In genomic region chr10:73800560-73801252, GRCh38 we compare ENCODE assay signal across 29 cellular contexts. TPM values are rescaled to one million over a fixed set of nuclear protein-coding genes. Genes with fewer than 3 reads are reported as not detected.
DNase-seq lines count a peak whose midpoint lies in the region; ATAC-seq and TF ChIP-seq lines count a peak whose summit lies in the region.
"Had no signal": no experiment of that assay in that cellular context is flagged by ENCODE, and none has a peak within 500 bp of the region (broad histone marks: within the 10 kb centered on the region; RNA-seq: fewer than 3 reads in every experiment).

No MANE protein-coding gene starts in this region.

- peaks cover 0 to 2% (median 0%) of the 10 kb centered on the region in 11 donors for H3K9me3 Mint-ChIP-seq in naive thymus-derived CD4-positive, alpha-beta T cell
- H3K9me3 Mint-ChIP-seq in HFFc6: no peaks in the 10 kb centered on the region
- H3K9me3 Mint-ChIP-seq: activated naive CD4-positive, alpha-beta T cell treated with anti-CD3 and anti-CD28 coated beads for 36 hours; activated T-helper 1 cell treated with anti-CD3 and anti-CD28 coated beads, Interleukin-12 subunit alpha, Interleukin-12 subunit beta, Interleukin-2, Interleukin-4 antibody, amounts not matched to agents 30 ng/mL and 10 ng/mL and 1 ng/mL, durations not matched to agents 14 hours and 24 hours and 36 hours; brain; memory B cell had no signal

- in situ Hi-C loops in Panc1 (cut with HindIII; ENCODE audit: low pct_unique_long_range_greater_than_20kb, low sequenced_read_pairs): no loop called here

- H3K36me3 Mint-ChIP-seq in naive thymus-derived CD4-positive, alpha-beta T cell: peaks cover 15 to 29% (median 17%) of the 10 kb centered on the region in 5 donors
- peaks cover 10% of the 10 kb centered on the region for H3K36me3 Mint-ChIP-seq in HFFc6 (ENCODE audit: low read depth)

- DNase-seq in DND-41: no peak
- no peak for DNase-seq in Panc1 (ENCODE audit: low read depth, low spot score)
- DNase-seq in left ventricle myocardium superior: no peak
- DNase-seq in posterior vena cava (ENCODE audit: low spot score): peak; percentile 66
- DNase-seq in NCI-H1417 treated with DMSO at 0.1 percent for 48 hours (lab: John Stamatoyannopoulos, UW): no peak
- DNase-seq in naive thymus-derived CD4-positive, alpha-beta T cell: no peak
- no peak for DNase-seq in HFFc6
- DNase-seq: activated CD4-positive, alpha-beta T cell treated with anti-CD3 and anti-CD28 coated beads, Interleukin-2, amount 50 U/mL, for 4 hours; activated naive CD4-positive, alpha-beta T cell treated with anti-CD3 and anti-CD28 coated beads for 36 hours; COR-L47; DMS53; KBM-7; left cardiac atrium; NCI-H1092 treated with DMSO at 0.1 percent for 48 hours; NCI-H187 treated with DMSO at 0.1 percent for 48 hours; NCI-H2171; NCI-H510A; RPMI8226; stimulated activated CD4-positive, alpha-beta T cell treated with anti-CD3 and anti-CD28 coated beads, Interleukin-4, amount 100 ng/mL, for 24 hours; substantia nigra; upper lobe of left lung had no signal

- H3K27me3 Mint-ChIP-seq in naive thymus-derived CD4-positive, alpha-beta T cell: no peaks in the 10 kb centered on the region
- H3K27me3 Mint-ChIP-seq in HFFc6 (ENCODE audit: insufficient read depth): peaks cover 9% of the 10 kb centered on the region; the same call in 1 of the 2 replicates
- H3K27me3 Mint-ChIP-seq: brain, memory B cell had no signal

- no peak overlapping the region for H3K4me2 ChIP-seq in DND-41 (ENCODE audit: insufficient read depth, low read length)
- H3K4me2 ChIP-seq: BLaER1 treated with 17β-estradiol and CSF1 and Interleukin-3, amounts not matched to agents 10 nM and 100 nM had no signal

- intact Hi-C loops in Panc1 (cut with micrococcal nuclease; ENCODE audit: unreplicated experiment): no loop called here
- intact Hi-C loops in left ventricle myocardium superior (cut with micrococcal nuclease): no loop called here
- intact Hi-C loops in posterior vena cava (cut with DNase I): no loop called here
- intact Hi-C loops in naive thymus-derived CD4-positive, alpha-beta T cell (cut with micrococcal nuclease): loop anchor here in 1 of 2 donors (1.0 kb wide), 1 partner anchor 11 kb away; the partner anchor contains the start of gene NDST2

- H3K27ac ChIP-seq in DND-41 (ENCODE audit: low read length) (no peak overlapping the region), Panc1 (ENCODE audit: low read length) (no peak overlapping the region)
- no peak overlapping the region for H3K27ac ChIP-seq in naive thymus-derived CD4-positive, alpha-beta T cell (ENCODE audit: low read depth, low read length)
- H3K27ac ChIP-seq: BLaER1 treated with 17β-estradiol and CSF1 and Interleukin-3, amounts not matched to agents 10 nM and 100 nM; gastroesophageal sphincter; psoas muscle; SK-N-MC; upper lobe of left lung had no signal

- H3K9ac ChIP-seq in DND-41 (ENCODE audit: low read depth, low read length): no peak overlapping the region
- H3K9ac ChIP-seq: BLaER1 treated with 17β-estradiol and CSF1 and Interleukin-3, amounts not matched to agents 10 nM and 100 nM had no signal

- ATAC-seq in DND-41 (ENCODE audit: insufficient read depth, low read depth) (peak; percentile 10; the same call in 1 of the 3 replicates), Panc1 (peak; percentile 10; the same call in 1 of the 2 replicates), left ventricle myocardium superior (peak; percentile 5), GM21825 (IDR thresholded peaks at IDR 0.05; ENCODE audit: unreplicated experiment) (no peak)
- ATAC-seq in naive thymus-derived CD4-positive, alpha-beta T cell: no peak
- ATAC-seq: gastroesophageal sphincter had no signal

- no peak overlapping the region for H3K4me3 Mint-ChIP-seq in naive thymus-derived CD4-positive, alpha-beta T cell
- H3K4me3 Mint-ChIP-seq in HFFc6: no peak overlapping the region
- H3K4me3 Mint-ChIP-seq: activated naive CD4-positive, alpha-beta T cell treated with anti-CD3 and anti-CD28 coated beads for 36 hours; activated T-helper 1 cell treated with anti-CD3 and anti-CD28 coated beads, Interleukin-12 subunit alpha, Interleukin-12 subunit beta, Interleukin-2, Interleukin-4 antibody, amounts not matched to agents 30 ng/mL and 10 ng/mL and 1 ng/mL, durations not matched to agents 14 hours and 24 hours and 36 hours; brain; memory B cell had no signal

- no peak for TF ChIP-seq CTCF in DND-41 (IDR thresholded peaks at IDR 0.05; ENCODE audit: borderline replicate concordance, extremely low read depth, low read length, poor library complexity, severe bottlenecking)
- TF ChIP-seq CTCF in Panc1 (IDR thresholded peaks at IDR 0.05): no peak
- no peak for TF ChIP-seq CTCF in HFFc6 (IDR thresholded peaks at IDR 0.05)

- H3K4me3 ChIP-seq in DND-41 (ENCODE audit: low read depth in 1 of 2, low read length in 2 of 2) (no peak overlapping the region), Panc1 (ENCODE audit: low read depth in 2 of 2, low read length in 2 of 2) (no peak overlapping the region)
- H3K4me3 ChIP-seq in naive thymus-derived CD4-positive, alpha-beta T cell (ENCODE audit: low read length): no peak overlapping the region
- H3K4me3 ChIP-seq: BLaER1 treated with 17β-estradiol and CSF1 and Interleukin-3, amounts not matched to agents 10 nM and 100 nM; gastroesophageal sphincter; psoas muscle; SK-N-MC; upper lobe of left lung had no signal

- H3K36me3 ChIP-seq in DND-41 (ENCODE audit: insufficient read depth, low read length) (peaks cover 87% of the 10 kb centered on the region), Panc1 (ENCODE audit: control insufficient read depth, insufficient read depth, low read length) (peaks cover 11% of the 10 kb centered on the region)
- H3K36me3 ChIP-seq in naive thymus-derived CD4-positive, alpha-beta T cell (ENCODE audit: control insufficient read depth in 2 of 3, insufficient read depth in 3 of 3, low read length in 3 of 3): peaks cover 24 to 81% (median 30%) of the 10 kb centered on the region in 3 experiments

- no peak overlapping the region for H2AFZ ChIP-seq in DND-41 (ENCODE audit: low read depth, low read length)

- peaks cover 10% of the 10 kb centered on the region for H4K20me1 ChIP-seq in DND-41 (ENCODE audit: insufficient read depth, low read length)

- H3K27ac Mint-ChIP-seq in naive thymus-derived CD4-positive, alpha-beta T cell: peak overlapping the region in 3 of 9 donors; percentile 34 to 65 (median 38)
- H3K27ac Mint-ChIP-seq in HFFc6: no peak overlapping the region

- H3K9me3 ChIP-seq in DND-41 (ENCODE audit: insufficient read depth, low read length, severe bottlenecking) (no peaks in the 10 kb centered on the region), Panc1 (ENCODE audit: control insufficient read depth, insufficient read depth, low read depth, low read length) (no peaks in the 10 kb centered on the region)
- no peaks in the 10 kb centered on the region for H3K9me3 ChIP-seq in naive thymus-derived CD4-positive, alpha-beta T cell (ENCODE audit: control insufficient read depth in 2 of 3, low read length in 3 of 3)
- H3K9me3 ChIP-seq: BLaER1 treated with 17β-estradiol and CSF1 and Interleukin-3, amounts not matched to agents 10 nM and 100 nM; gastroesophageal sphincter; psoas muscle; upper lobe of left lung had no signal

- H3K79me2 ChIP-seq in DND-41 (ENCODE audit: insufficient read depth, low read length): no peaks in the 10 kb centered on the region

- H3K27me3 ChIP-seq in DND-41 (ENCODE audit: insufficient read depth, low read length, poor library complexity) (no peaks in the 10 kb centered on the region), Panc1 (ENCODE audit: control insufficient read depth, insufficient read depth, low read length) (no peaks in the 10 kb centered on the region)
- no peaks in the 10 kb centered on the region for H3K27me3 ChIP-seq in naive thymus-derived CD4-positive, alpha-beta T cell (ENCODE audit: control insufficient read depth in 2 of 2, insufficient read depth in 2 of 2, low read length in 2 of 2)
- H3K27me3 ChIP-seq: BLaER1 treated with 17β-estradiol and CSF1 and Interleukin-3, amounts not matched to agents 10 nM and 100 nM; gastroesophageal sphincter; upper lobe of left lung had no signal

- BruUV-seq in Panc1 (replicated peaks; lab: Mats Ljungman, UMichigan): no TSS peak

- CTCF ChIA-PET in Panc1 (lab: Charles Lee): no interaction called here
- CTCF ChIA-PET in naive thymus-derived CD4-positive, alpha-beta T cell (lab: Charles Lee): no interaction called here

- no peaks in the 10 kb centered on the region for H3K4me1 ChIP-seq in DND-41 (ENCODE audit: insufficient read depth, low read length)
- no peaks in the 10 kb centered on the region for H3K4me1 ChIP-seq in Panc1 (ENCODE audit: control insufficient read depth, insufficient read depth, low read length)
- H3K4me1 ChIP-seq in naive thymus-derived CD4-positive, alpha-beta T cell (ENCODE audit: control insufficient read depth in 2 of 2, insufficient read depth in 2 of 2, low read length in 2 of 2): no peaks in the 10 kb centered on the region
- H3K4me1 ChIP-seq: gastroesophageal sphincter, psoas muscle, upper lobe of left lung had no signal

- POLR2A ChIA-PET in Panc1 (lab: Charles Lee): no interaction called here
- POLR2A ChIA-PET in naive thymus-derived CD4-positive, alpha-beta T cell (lab: Charles Lee): interaction anchor here (0.6 to 12.8 kb wide), 3 partner anchors 9 to 507 kb away, joined by 3 to 150 read pairs (median 18); partner anchors contain the start of genes CHCHD1 and ZSWIM8

- H3K4me1 Mint-ChIP-seq in naive thymus-derived CD4-positive, alpha-beta T cell: peaks cover 3 to 15% (median 14%) of the 10 kb centered on the region in 7 donors
- peaks cover 6% of the 10 kb centered on the region; the same call in 1 of the 2 replicates for H3K4me1 Mint-ChIP-seq in HFFc6 (ENCODE audit: low read depth)
- H3K4me1 Mint-ChIP-seq: brain had no signal

RNA-seq across cellular contexts. Expression of gene NDST2, which starts 10.7 kb away (rescaled TPM):
- total RNA-seq in Panc1 (2021; ENCODE audit: unreplicated experiment) (49.0 TPM), left ventricle myocardium superior (11.7 TPM), posterior vena cava (10 to 100 TPM; 23.4 to 24.4 TPM)
- polyA plus RNA-seq in Panc1 (2012; ENCODE audit: insufficient read length): 49.6 TPM
- 100 to 1,000 TPM in 3 of 5 experiments, 10 to 100 TPM in 2; 74.2 to 117 (median 104) TPM for total RNA-seq in naive thymus-derived CD4-positive, alpha-beta T cell
- 10 to 100 TPM; 23.1 to 34.3 TPM for polyA plus RNA-seq in naive thymus-derived CD4-positive, alpha-beta T cell
- total RNA-seq in HFFc6 (2021; fragmentation: NEBNext Ultra II Directional; extraction: Animal tissue kit (Norgen Biotek cat#: 25700)): 10 to 100 TPM; 18.9 to 21.5 (median 20.3) TPM

RNA-seq across cellular contexts. Expression of gene ZSWIM8, which starts 15.3 kb away (rescaled TPM):
- total RNA-seq in Panc1 (2021; ENCODE audit: unreplicated experiment): 109 TPM
- 126 TPM for polyA plus RNA-seq in Panc1 (2012; ENCODE audit: insufficient read length)
- 53.9 TPM for total RNA-seq in left ventricle myocardium superior
- total RNA-seq in posterior vena cava: 10 to 100 TPM; 73.4 to 92.0 TPM
- total RNA-seq in naive thymus-derived CD4-positive, alpha-beta T cell: 100 to 1,000 TPM in 1 of 5 experiments, 10 to 100 TPM in 4; 70.9 to 102 (median 83.2) TPM
- polyA plus RNA-seq in naive thymus-derived CD4-positive, alpha-beta T cell: 10 to 100 TPM in 1 of 2 donors, 1 to 10 TPM in 1; 9.9 to 27.9 TPM
- total RNA-seq in HFFc6 (2021; fragmentation: NEBNext Ultra II Directional; extraction: Animal tissue kit (Norgen Biotek cat#: 25700)): 10 to 100 TPM; 47.2 to 62.6 (median 55.3) TPM

RNA-seq across cellular contexts. Expression of gene CHCHD1, which starts 18.9 kb away (rescaled TPM):
- total RNA-seq in Panc1 (2021; ENCODE audit: unreplicated experiment): 41.2 TPM
- 71.5 TPM for polyA plus RNA-seq in Panc1 (2012; ENCODE audit: insufficient read length)
- total RNA-seq in left ventricle myocardium superior: 29.2 TPM
- total RNA-seq in posterior vena cava: 10 to 100 TPM; 15.1 to 18.8 TPM
- total RNA-seq in naive thymus-derived CD4-positive, alpha-beta T cell: 10 to 100 TPM in 3 of 5 experiments, 1 to 10 TPM in 2; 5.6 to 31.4 (median 14.9) TPM
- 10 to 100 TPM; 40.5 to 49.6 TPM for polyA plus RNA-seq in naive thymus-derived CD4-positive, alpha-beta T cell
- 10 to 100 TPM; 27.1 to 34.7 (median 30.6) TPM for total RNA-seq in HFFc6 (2021; fragmentation: NEBNext Ultra II Directional; extraction: Animal tissue kit (Norgen Biotek cat#: 25700))

RNA-seq across cellular contexts. Expression of gene SEC24C, which starts 56.5 kb away (rescaled TPM):
- total RNA-seq in Panc1 (2021; ENCODE audit: unreplicated experiment) (113 TPM), left ventricle myocardium superior (50.5 TPM), posterior vena cava (10 to 100 TPM; 51.3 to 51.4 TPM)
- 95.8 TPM for polyA plus RNA-seq in Panc1 (2012; ENCODE audit: insufficient read length)
- total RNA-seq in naive thymus-derived CD4-positive, alpha-beta T cell: 100 to 1,000 TPM in 2 of 5 experiments, 10 to 100 TPM in 3; 68.7 to 122 (median 95.4) TPM
- 10 to 100 TPM; 23.3 to 41.4 TPM for polyA plus RNA-seq in naive thymus-derived CD4-positive, alpha-beta T cell
- 100 to 1,000 TPM in 1 of 6 experiments, 10 to 100 TPM in 5; 90.8 to 108 (median 97.7) TPM for total RNA-seq in HFFc6 (2021; fragmentation: NEBNext Ultra II Directional; extraction: Animal tissue kit (Norgen Biotek cat#: 25700))

Comparison
In these comparisons a context has a peak if more than half of its experiments do, and no peak if none do; other contexts are left out.
1. ATAC-seq: peak in DND-41 (single experiment), Panc1 (single experiment) and left ventricle myocardium superior (single experiment); none in GM21825 (single experiment) and naive thymus-derived CD4-positive, alpha-beta T cell (single experiment).